In genomic region chr1:231037585-231038517, GRCh38 we compare ENCODE assay signal across 14 cellular contexts. TPM values are rescaled to one million over a fixed set of nuclear protein-coding genes. Genes with fewer than 3 reads are reported as not detected.
A peak's percentile ranks its signal among the peaks of the same experiment; 100 is the strongest.
DNase-seq lines count a peak whose midpoint lies in the region; TF ChIP-seq lines count a peak whose summit lies in the region.
"Had no signal": no experiment of that assay in that cellular context is flagged by ENCODE, and none has a peak within 500 bp of the region (broad histone marks: within the 10 kb centered on the region; RNA-seq: fewer than 3 reads in every experiment).

No MANE protein-coding gene starts in this region.

- CTCF ChIA-PET in activated CD4-positive, alpha-beta T cell treated with anti-CD3 and anti-CD28 coated beads, Interleukin-2, amount 10 ng/mL, durations not matched to agents 7 days and 5 days (lab: Charles Lee): interaction anchor here (0.6 to 1.6 kb wide), 3 partner anchors 25 to 341 kb away, joined by 4 read pairs; no protein-coding TSS in a partner anchor

- H3K27ac Mint-ChIP-seq in activated CD4-positive, alpha-beta T cell treated with anti-CD3 and anti-CD28 coated beads, Interleukin-2, amount 10 ng/mL, durations not matched to agents 7 days and 5 days: peak overlapping the region; percentile 55
- peak overlapping the region; percentile 67 for H3K27ac Mint-ChIP-seq in progenitor cell of endocrine pancreas
- H3K27ac Mint-ChIP-seq: GM23338 had no signal

- TF ChIP-seq CTCF in epithelial cell of esophagus (IDR thresholded peaks at IDR 0.05; ENCODE audit: insufficient read depth, low read depth, low read length, missing control alignments) (no peak), progenitor cell of endocrine pancreas (IDR thresholded peaks at IDR 0.05; ENCODE audit: unreplicated experiment) (no peak), GM20000 (IDR thresholded peaks at IDR 0.05; ENCODE audit: extremely low read depth, missing control alignments) (no peak)

- H3K4me3 ChIP-seq in epithelial cell of esophagus (ENCODE audit: low read length): peak overlapping the region; percentile 77

- no peak for DNase-seq in activated CD4-positive, alpha-beta T cell treated with anti-CD3 and anti-CD28 coated beads, Interleukin-2, amount 10 ng/mL, durations not matched to agents 7 days and 5 days
- no peak for DNase-seq in activated CD4-positive, alpha-beta T cell treated with anti-CD3 and anti-CD28 coated beads, Interleukin-2, amount 50 U/mL, for 4 hours
- DNase-seq in RPMI7951 (ENCODE audit: low read depth): peak; percentile 56
- DNase-seq in epithelial cell of esophagus (ENCODE audit: low read depth): no peak
- DNase-seq in progenitor cell of endocrine pancreas (ENCODE audit: low spot score, unreplicated experiment): no peak
- DNase-seq in GM20000 (ENCODE audit: low spot score): no peak
- DNase-seq in stimulated activated CD4-positive, alpha-beta T cell treated with anti-CD3 and anti-CD28 coated beads, Interleukin-4, amount 100 ng/mL, for 4 hours: no peak
- no peak for DNase-seq in NCI-H2227 treated with DMSO at 0.1 percent for 48 hours (lab: John Stamatoyannopoulos, UW)
- DNase-seq: ACHN, DND-41, NCI-H69, SHP77, tibial artery had no signal

- peaks cover 5% of the 10 kb centered on the region for H3K36me3 Mint-ChIP-seq in activated CD4-positive, alpha-beta T cell treated with anti-CD3 and anti-CD28 coated beads, Interleukin-2, amount 10 ng/mL, durations not matched to agents 7 days and 5 days (ENCODE audit: low read depth)
- H3K36me3 Mint-ChIP-seq in progenitor cell of endocrine pancreas (ENCODE audit: insufficient read depth): peaks cover 4% of the 10 kb centered on the region

- no peak overlapping the region for H3K4me3 Mint-ChIP-seq in activated CD4-positive, alpha-beta T cell treated with anti-CD3 and anti-CD28 coated beads, Interleukin-2, amount 10 ng/mL, durations not matched to agents 7 days and 5 days
- peak overlapping the region; percentile 81 for H3K4me3 Mint-ChIP-seq in progenitor cell of endocrine pancreas (ENCODE audit: low read depth)

- no peaks in the 10 kb centered on the region for H3K9me3 Mint-ChIP-seq in activated CD4-positive, alpha-beta T cell treated with anti-CD3 and anti-CD28 coated beads, Interleukin-2, amount 10 ng/mL, durations not matched to agents 7 days and 5 days
- no peaks in the 10 kb centered on the region for H3K9me3 Mint-ChIP-seq in progenitor cell of endocrine pancreas (ENCODE audit: low read depth)
- H3K9me3 Mint-ChIP-seq: GM23338 had no signal

- POLR2A ChIA-PET in activated CD4-positive, alpha-beta T cell treated with anti-CD3 and anti-CD28 coated beads, Interleukin-2, amount 10 ng/mL, durations not matched to agents 7 days and 5 days (lab: Charles Lee): no interaction called here

- peaks cover 35% of the 10 kb centered on the region for H3K4me1 Mint-ChIP-seq in activated CD4-positive, alpha-beta T cell treated with anti-CD3 and anti-CD28 coated beads, Interleukin-2, amount 10 ng/mL, durations not matched to agents 7 days and 5 days
- peaks cover 21% of the 10 kb centered on the region for H3K4me1 Mint-ChIP-seq in progenitor cell of endocrine pancreas (ENCODE audit: low read depth)

- H3K27me3 Mint-ChIP-seq in activated CD4-positive, alpha-beta T cell treated with anti-CD3 and anti-CD28 coated beads, Interleukin-2, amount 10 ng/mL, durations not matched to agents 7 days and 5 days: peaks cover 16% of the 10 kb centered on the region
- H3K27me3 Mint-ChIP-seq in progenitor cell of endocrine pancreas: no peaks in the 10 kb centered on the region

RNA-seq across cellular contexts. Expression of gene FAM89A, which starts 2.2 kb away (rescaled TPM):
- 1 to 10 TPM; 5.0 to 5.5 TPM for total RNA-seq in activated CD4-positive, alpha-beta T cell treated with anti-CD3 and anti-CD28 coated beads, Interleukin-2, amount 10 ng/mL, durations not matched to agents 7 days and 5 days
- 18.9 and 20.7 TPM in 2 replicates for total RNA-seq in RPMI7951 (2014; rRNA removed; shearing (Covaris generic))
- 20.9 and 21.5 TPM in 2 replicates for total RNA-seq in progenitor cell of endocrine pancreas

RNA-seq across cellular contexts. Expression of gene ARV1, which starts 59.0 kb away (rescaled TPM):
- 10 to 100 TPM; 13.5 to 17.7 TPM for total RNA-seq in activated CD4-positive, alpha-beta T cell treated with anti-CD3 and anti-CD28 coated beads, Interleukin-2, amount 10 ng/mL, durations not matched to agents 7 days and 5 days
- 29.8 and 38.4 TPM in 2 replicates for total RNA-seq in RPMI7951 (2014; rRNA removed; shearing (Covaris generic))
- total RNA-seq in progenitor cell of endocrine pancreas: 14.4 and 16.6 TPM in 2 replicates

RNA-seq across cellular contexts. Expression of gene TTC13, which starts 59.2 kb away (rescaled TPM):
- 10 to 100 TPM; 35.4 to 39.2 TPM for total RNA-seq in activated CD4-positive, alpha-beta T cell treated with anti-CD3 and anti-CD28 coated beads, Interleukin-2, amount 10 ng/mL, durations not matched to agents 7 days and 5 days
- 9.7 and 10.5 TPM in 2 replicates for total RNA-seq in RPMI7951 (2014; rRNA removed; shearing (Covaris generic))
- 22.3 and 26.9 TPM in 2 replicates for total RNA-seq in progenitor cell of endocrine pancreas
